In genomic region chr7:100033526-100033925, GRCh38 we compare ENCODE assay signal across 30 cellular contexts. TPM values are rescaled to one million over a fixed set of nuclear protein-coding genes. Genes with fewer than 3 reads are reported as not detected.
"Had no signal": no experiment of that assay in that cellular context is flagged by ENCODE, and none has a peak within 500 bp of the region (broad histone marks: within the 10 kb centered on the region; RNA-seq: fewer than 3 reads in every experiment).

No MANE protein-coding gene starts in this region.

- H3K4me2 ChIP-seq: hepatocyte had no signal

- ATAC-seq: activated T-cell treated with anti-CD3 and anti-CD28 coated beads, Interleukin-2, amount 50 U/mL, for 4 hours; effector memory CD8-positive, alpha-beta T cell; left lobe of liver; lower lobe of right lung; mucosa of descending colon; sciatic nerve; stimulated activated effector memory CD8-positive, alpha-beta T cell treated with anti-CD3 and anti-CD28 coated beads, Interleukin-12 subunit alpha, Interleukin-12 subunit beta, amount 100 ng/mL, for 72 hours; stimulated activated naive CD8-positive, alpha-beta T cell treated with anti-CD3 and anti-CD28 coated beads, Interleukin-15, amount 100 ng/mL, for 72 hours; WTC11 had no signal

- H3K4me3 Mint-ChIP-seq: activated T-cell treated with anti-CD3 and anti-CD28 coated beads, Interleukin-2, amount 50 U/mL, for 4 hours; effector memory CD8-positive, alpha-beta T cell; immature natural killer cell; nephron progenitor cell; stimulated activated effector memory CD8-positive, alpha-beta T cell treated with anti-CD3 and anti-CD28 coated beads, Interleukin-12 subunit alpha, Interleukin-12 subunit beta, amount 100 ng/mL, for 72 hours; stimulated activated naive CD8-positive, alpha-beta T cell treated with anti-CD3 and anti-CD28 coated beads, Interleukin-15, amount 100 ng/mL, for 72 hours; T-helper 1 cell treated with Interleukin-12 subunit alpha and Interleukin-12 subunit beta and Interleukin-4 antibody, amounts not matched to agents 30 μg/mL and 1 μg/mL, for 36 hours; WTC11 had no signal

- H3K27ac ChIP-seq: colonic mucosa, dorsolateral prefrontal cortex, esophagus muscularis mucosa, hepatocyte, lower lobe of right lung, parathyroid adenoma, tibial artery had no signal

- H3K79me2 ChIP-seq: parathyroid adenoma had no signal

- H3K9me3 ChIP-seq: colonic mucosa, esophagus muscularis mucosa, lower lobe of right lung, mucosa of descending colon, tibial artery had no signal

- H3K9ac ChIP-seq: parathyroid adenoma had no signal

- DNase-seq: activated CD4-positive, alpha-beta T cell treated with anti-CD3 and anti-CD28 coated beads, Interleukin-2, amount 50 U/mL, for 4 hours; activated CD8-positive, alpha-beta memory T cell treated with anti-CD3 and anti-CD28 coated beads for 24 hours; activated CD8-positive, alpha-beta memory T cell treated with anti-CD3 and anti-CD28 coated beads, Interleukin-2, amount 50 U/mL, for 4 hours; activated naive CD4-positive, alpha-beta T cell treated with Interleukin-2 at 50 U/mL for 16 hours; activated T-cell treated with anti-CD3 and anti-CD28 coated beads, Interleukin-2, amount 50 U/mL, for 4 hours; amygdala; colonic mucosa; dorsolateral prefrontal cortex; effector memory CD8-positive, alpha-beta T cell; glutamatergic neuron; immature natural killer cell; lower lobe of right lung; mesendoderm; mucosa of descending colon; nephron progenitor cell; small intestine; stimulated activated CD4-positive, alpha-beta T cell treated with anti-CD3 and anti-CD28 coated beads, Interleukin-2, amount 100 ng/mL, for 24 hours; stimulated activated naive CD8-positive, alpha-beta T cell treated with anti-CD3 and anti-CD28 coated beads, Interleukin-15, amount 100 ng/mL, for 72 hours; T1000; tibial artery had no signal

- FAIRE-seq: bronchial epithelial cell, frontal cortex, small intestine had no signal

- H3K4me1 Mint-ChIP-seq: immature natural killer cell; nephron progenitor cell; stimulated activated effector memory CD8-positive, alpha-beta T cell treated with anti-CD3 and anti-CD28 coated beads, Interleukin-12 subunit alpha, Interleukin-12 subunit beta, amount 100 ng/mL, for 72 hours; stimulated activated naive CD8-positive, alpha-beta T cell treated with anti-CD3 and anti-CD28 coated beads, Interleukin-15, amount 100 ng/mL, for 72 hours; WTC11 had no signal

- H3K27ac Mint-ChIP-seq: effector memory CD8-positive, alpha-beta T cell; nephron progenitor cell; stimulated activated effector memory CD8-positive, alpha-beta T cell treated with anti-CD3 and anti-CD28 coated beads, Interleukin-12 subunit alpha, Interleukin-12 subunit beta, amount 100 ng/mL, for 72 hours; stimulated activated naive CD8-positive, alpha-beta T cell treated with anti-CD3 and anti-CD28 coated beads, Interleukin-15, amount 100 ng/mL, for 72 hours; T-helper 1 cell treated with Interleukin-12 subunit alpha and Interleukin-12 subunit beta and Interleukin-4 antibody, amounts not matched to agents 30 μg/mL and 1 μg/mL, for 36 hours; WTC11 had no signal

- H3K4me1 ChIP-seq: esophagus muscularis mucosa, parathyroid adenoma, tibial artery had no signal

- H3K27me3 Mint-ChIP-seq: effector memory CD8-positive, alpha-beta T cell; stimulated activated naive CD8-positive, alpha-beta T cell treated with anti-CD3 and anti-CD28 coated beads, Interleukin-15, amount 100 ng/mL, for 72 hours had no signal

- H3K27me3 ChIP-seq: colonic mucosa, dorsolateral prefrontal cortex, esophagus muscularis mucosa, hepatocyte, tibial artery had no signal

- H2AFZ ChIP-seq: hepatocyte, parathyroid adenoma had no signal

- H3K4me3 ChIP-seq: colonic mucosa, dorsolateral prefrontal cortex, esophagus muscularis mucosa, hepatocyte, lower lobe of right lung, mucosa of descending colon, tibial artery had no signal

- H3K9me3 Mint-ChIP-seq: activated T-cell treated with anti-CD3 and anti-CD28 coated beads, Interleukin-2, amount 50 U/mL, for 4 hours; effector memory CD8-positive, alpha-beta T cell; immature natural killer cell; stimulated activated effector memory CD8-positive, alpha-beta T cell treated with anti-CD3 and anti-CD28 coated beads, Interleukin-12 subunit alpha, Interleukin-12 subunit beta, amount 100 ng/mL, for 72 hours; stimulated activated naive CD8-positive, alpha-beta T cell treated with anti-CD3 and anti-CD28 coated beads, Interleukin-15, amount 100 ng/mL, for 72 hours; T-helper 1 cell treated with Interleukin-12 subunit alpha and Interleukin-12 subunit beta and Interleukin-4 antibody, amounts not matched to agents 30 μg/mL and 1 μg/mL, for 36 hours had no signal

RNA-seq across cellular contexts. Expression of gene AZGP1, which starts 57.7 kb away (rescaled TPM):
- total RNA-seq: frontal cortex had no signal
- polyA plus RNA-seq: immature natural killer cell had no signal
